ENCODE assay signal across 10 cellular contexts in the genomic region with DNA sequence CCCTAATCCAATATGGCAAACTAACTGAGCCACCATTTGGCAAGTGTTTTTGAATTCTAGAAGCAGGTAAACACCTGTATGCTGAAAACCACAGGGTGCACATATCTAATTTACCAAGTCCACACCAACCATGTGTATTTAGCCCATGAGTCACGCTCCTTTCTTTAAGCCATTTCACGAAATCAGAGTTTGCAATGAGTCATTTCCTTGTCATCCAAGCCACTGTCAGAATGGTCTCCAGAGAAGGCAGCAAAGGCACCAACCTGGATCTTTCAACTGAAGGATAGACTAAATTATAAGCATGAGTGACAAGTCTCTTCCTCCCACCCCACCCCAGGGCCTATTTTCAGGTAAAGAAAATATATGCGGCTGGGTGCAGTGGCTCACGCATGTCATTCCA.
DNase-seq lines count a peak whose midpoint lies in the region; ATAC-seq and TF ChIP-seq lines count a peak whose summit lies in the region.
"Had no signal": no experiment of that assay in that cellular context is flagged by ENCODE, and none has a peak within 500 bp of the region (broad histone marks: within the 10 kb centered on the region; RNA-seq: fewer than 3 reads in every experiment).

No MANE protein-coding gene starts in this region.

- no peaks in the 10 kb centered on the region for H3K36me3 ChIP-seq in gastrocnemius medialis
- H3K36me3 ChIP-seq: neutrophil had no signal

- intact Hi-C loops in gastrocnemius medialis (cut with DNase I; ENCODE audit: low total_unique reads): no loop called here

- no peaks in the 10 kb centered on the region for H3K9me3 Mint-ChIP-seq in HFFc6
- H3K9me3 Mint-ChIP-seq in T-helper 2 cell treated with Interferon-gamma antibody and Interleukin-4, amounts not matched to agents 5 μg/mL and 100 μg/mL, for 36 hours: no peaks in the 10 kb centered on the region
- H3K9me3 Mint-ChIP-seq: activated naive CD4-positive, alpha-beta T cell treated with anti-CD3 and anti-CD28 coated beads, Interleukin-2, amount 50 U/mL, for 24 hours had no signal

- H3K9me3 ChIP-seq in gastrocnemius medialis: no peaks in the 10 kb centered on the region
- H3K9me3 ChIP-seq: neutrophil had no signal

- H3K27ac Mint-ChIP-seq in HFFc6: peak overlapping the region; percentile 43; the same call in 1 of the 2 replicates
- no peak overlapping the region for H3K27ac Mint-ChIP-seq in T-helper 2 cell treated with Interferon-gamma antibody and Interleukin-4, amounts not matched to agents 5 μg/mL and 100 μg/mL, for 36 hours
- H3K27ac Mint-ChIP-seq: activated naive CD4-positive, alpha-beta T cell treated with anti-CD3 and anti-CD28 coated beads, Interleukin-2, amount 50 U/mL, for 24 hours had no signal

- no peaks in the 10 kb centered on the region for H3K36me3 Mint-ChIP-seq in HFFc6 (ENCODE audit: low read depth)
- H3K36me3 Mint-ChIP-seq in T-helper 2 cell treated with Interferon-gamma antibody and Interleukin-4, amounts not matched to agents 5 μg/mL and 100 μg/mL, for 36 hours (ENCODE audit: low read depth): no peaks in the 10 kb centered on the region
- H3K36me3 Mint-ChIP-seq: activated naive CD4-positive, alpha-beta T cell treated with anti-CD3 and anti-CD28 coated beads, Interleukin-2, amount 50 U/mL, for 24 hours had no signal

- H3K4me3 Mint-ChIP-seq in HFFc6: no peak overlapping the region
- H3K4me3 Mint-ChIP-seq in T-helper 2 cell treated with Interferon-gamma antibody and Interleukin-4, amounts not matched to agents 5 μg/mL and 100 μg/mL, for 36 hours: no peak overlapping the region
- H3K4me3 Mint-ChIP-seq: activated naive CD4-positive, alpha-beta T cell treated with anti-CD3 and anti-CD28 coated beads, Interleukin-2, amount 50 U/mL, for 24 hours had no signal

- TF ChIP-seq POLR2A in gastrocnemius medialis (IDR thresholded peaks at IDR 0.05): no peak

- no peak overlapping the region for H3K4me3 ChIP-seq in gastrocnemius medialis

- no peak overlapping the region for H3K27ac ChIP-seq in gastrocnemius medialis
- H3K27ac ChIP-seq: neutrophil had no signal

- ATAC-seq in GM21737 (IDR thresholded peaks at IDR 0.05; ENCODE audit: unreplicated experiment) (no peak), gastrocnemius medialis (no peak)

- H3K27me3 ChIP-seq in gastrocnemius medialis: no peaks in the 10 kb centered on the region

- TF ChIP-seq CTCF in HFFc6 (IDR thresholded peaks at IDR 0.05) (no peak), gastrocnemius medialis (IDR thresholded peaks at IDR 0.05 in 4 of 5, conservative IDR thresholded peaks at IDR 0.05 in 1 of 5) (no peak)

- peak; percentile 72 for DNase-seq in GM03348 (ENCODE audit: low spot score)
- peak; percentile 88 for DNase-seq in HFFc6
- peak; percentile 47 for DNase-seq in T-helper 2 cell treated with Interferon-gamma antibody and Interleukin-4, amounts not matched to agents 5 μg/mL and 100 μg/mL, for 36 hours (ENCODE audit: low spot score)
- peak; percentile 78 for DNase-seq in kidney glomerular epithelial cell (lab: John Stamatoyannopoulos, UW)
- no peak for DNase-seq in HuH-7.5 (ENCODE audit: low spot score)
- no peak for DNase-seq in NCI-H1436 (lab: John Stamatoyannopoulos, UW)
- no peak for DNase-seq in gastrocnemius medialis

- in situ Hi-C loops in gastrocnemius medialis (cut with MboI; ENCODE audit: low sequenced_read_pairs in 4 of 4): no loop called here

- peaks cover 64% of the 10 kb centered on the region for H3K4me1 Mint-ChIP-seq in HFFc6 (ENCODE audit: low read depth)
- H3K4me1 Mint-ChIP-seq in T-helper 2 cell treated with Interferon-gamma antibody and Interleukin-4, amounts not matched to agents 5 μg/mL and 100 μg/mL, for 36 hours (ENCODE audit: low read depth): peaks cover 14% of the 10 kb centered on the region

- H3K4me1 ChIP-seq in gastrocnemius medialis: no peaks in the 10 kb centered on the region

- peaks cover 13% of the 10 kb centered on the region for H3K27me3 Mint-ChIP-seq in HFFc6 (ENCODE audit: insufficient read depth)
- H3K27me3 Mint-ChIP-seq in T-helper 2 cell treated with Interferon-gamma antibody and Interleukin-4, amounts not matched to agents 5 μg/mL and 100 μg/mL, for 36 hours (ENCODE audit: low read depth): no peaks in the 10 kb centered on the region

Comparison
In these comparisons a context has a peak if more than half of its experiments do, and no peak if none do; other contexts are left out.
1. DNase-seq: peak in GM03348 (single experiment), HFFc6 (single experiment), T-helper 2 cell treated with Interferon-gamma antibody and Interleukin-4, amounts not matched to agents 5 μg/mL and 100 μg/mL, for 36 hours (single experiment) and kidney glomerular epithelial cell (single experiment); none in HuH-7.5 (single experiment), NCI-H1436 (single experiment) and gastrocnemius medialis (0 of 2).